23 cellular contexts compared by ENCODE assay signal in the genomic region with DNA sequence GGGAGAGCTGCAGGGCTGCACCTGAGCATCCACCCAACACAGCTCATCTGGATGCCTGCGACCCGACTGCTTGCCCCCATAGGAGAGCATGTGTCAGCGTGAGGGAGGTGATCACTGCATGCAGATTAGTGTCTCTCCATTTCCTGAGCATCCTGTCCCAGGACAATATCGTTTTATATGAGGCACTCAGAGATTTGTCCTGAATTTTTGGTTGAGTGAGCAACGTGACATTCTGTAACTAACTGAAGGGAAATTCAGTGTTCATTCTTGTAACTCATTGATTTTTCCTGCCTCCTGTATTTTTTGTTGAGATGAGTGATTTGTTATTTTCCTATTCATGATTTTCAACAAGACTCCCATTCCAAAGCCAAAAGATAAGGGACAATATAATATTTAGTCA. TPM values are rescaled to one million over a fixed set of nuclear protein-coding genes. Genes with fewer than 3 reads are reported as not detected.
"Had no signal": no experiment of that assay in that cellular context is flagged by ENCODE, and none has a peak within 500 bp of the region (broad histone marks: within the 10 kb centered on the region; RNA-seq: fewer than 3 reads in every experiment).

No MANE protein-coding gene starts in this region.

- H3K27me3 ChIP-seq: MG63, SJSA1 had no signal

- H3K27ac ChIP-seq: SJSA1, SK-N-MC had no signal

- DNase-seq: IMR-90, Karpas-422, KG1, NCI-H1092, NCI-H1436, NCI-H187, NCI-H2029, NCI-H2081 treated with DMSO at 0.1 percent for 48 hours, NCI-H2171, NCI-H226, NCI-H446, NCI-H510A, NCI-H524 treated with DMSO at 0.1 percent for 48 hours, NCI-H69, NCI-H774, Right ventricle myocardium superior, RPMI8226, SIG-M5 had no signal

- H3K9me3 ChIP-seq: MG63, SJSA1 had no signal

- H3K4me3 ChIP-seq: MG63, SJSA1, SK-N-MC had no signal

- H3K36me3 ChIP-seq: MG63, SJSA1 had no signal

- H3K4me1 ChIP-seq: SJSA1 had no signal

- ATAC-seq: HepG2 had no signal

RNA-seq across cellular contexts. Expression of a gene that starts 20.7 kb away (rescaled TPM):
- total RNA-seq: HT1080, IMR-90, Right ventricle myocardium superior, SJSA1 had no signal
